ENCODE assay signal across 8 cellular contexts in genomic region chr1:42936309-42937078, GRCh38. TPM values are rescaled to one million over a fixed set of nuclear protein-coding genes. Genes with fewer than 3 reads are reported as not detected.
DNase-seq lines count a peak whose midpoint lies in the region; TF ChIP-seq lines count a peak whose summit lies in the region.

No MANE protein-coding gene starts in this region.

- in situ Hi-C loops in transverse colon (cut with MboI; ENCODE audit: low pct_ligation_motif_present in 1 of 4, low pct_unique_long_range_greater_than_20kb in 1 of 4, low sequenced_read_pairs in 3 of 4) = no loop called here

- H3K36me3 ChIP-seq in KOPT-K1 (ENCODE audit: insufficient read depth, low read length) (peaks cover 85% of the 10 kb centered on the region), transverse colon (no peaks in the 10 kb centered on the region)

- peak; percentile 17 for TF ChIP-seq POLR2A in transverse colon (IDR thresholded peaks at IDR 0.05)

- no peak for TF ChIP-seq CTCF in transverse colon (IDR thresholded peaks at IDR 0.05)

- H3K27me3 ChIP-seq in transverse colon = no peaks in the 10 kb centered on the region

- H3K9me3 ChIP-seq in KOPT-K1 (ENCODE audit: insufficient read depth, low read length, poor library complexity, severe bottlenecking) (no peaks in the 10 kb centered on the region), transverse colon (no peaks in the 10 kb centered on the region)

- DNase-seq in AG08395 (ENCODE audit: low spot score) (peak; percentile 79), iris pigment epithelial cell (ENCODE audit: low read depth) (peak; percentile 68), transverse colon (peak; percentile 67), NCI-H1694 (lab: John Stamatoyannopoulos, UW) (no peak), DMS 273 (lab: John Stamatoyannopoulos, UW; ENCODE audit: unreplicated experiment) (no peak), NCI-H774 (lab: John Stamatoyannopoulos, UW) (no peak)
- DNase-seq in activated T-cell treated with anti-CD3 and anti-CD28 coated beads, Interleukin-2, amount 50 U/mL, for 48 hours = peak; percentile 55 to 56

- peak overlapping the region; percentile 1 for H3K27ac ChIP-seq in KOPT-K1 (ENCODE audit: low read depth, low read length, poor library complexity, severe bottlenecking)
- H3K27ac ChIP-seq in transverse colon = peak overlapping the region; percentile 76 to 92 (median 86)

- H3K4me1 ChIP-seq in transverse colon = peaks cover 42 to 85% (median 79%) of the 10 kb centered on the region in 4 donors

- 37% methylated on average over 7 of the region's 7 CpGs; no CpG with 5 or more reads in 1 of the 2 donors for WGBS in transverse colon (ENCODE audit: low coverage in 1 of 2), 2 donors

- H3K4me3 ChIP-seq in transverse colon = no peak overlapping the region

- no peak for TF ChIP-seq EP300 in transverse colon (IDR thresholded peaks at IDR 0.05; ENCODE audit: low read depth)

- intact Hi-C loops in transverse colon (cut with DNase I; ENCODE audit: low total_unique reads) = no loop called here

RNA-seq across cellular contexts. Expression of gene SLC2A1, which starts 22.2 kb away (rescaled TPM):
- 10 to 100 TPM; 37.2 to 98.9 (median 69.1) TPM for total RNA-seq in transverse colon

Comparison
In these comparisons a context has a peak if more than half of its experiments do, and no peak if none do; other contexts are left out.
1. DNase-seq: peak in AG08395 (single experiment), activated T-cell treated with anti-CD3 and anti-CD28 coated beads, Interleukin-2, amount 50 U/mL, for 48 hours (2 of 2), iris pigment epithelial cell (single experiment) and transverse colon (single experiment); none in NCI-H1694 (single experiment), DMS 273 (single experiment) and NCI-H774 (single experiment).